Comparison of ENCODE assay signal across 8 cellular contexts in the genomic region with DNA sequence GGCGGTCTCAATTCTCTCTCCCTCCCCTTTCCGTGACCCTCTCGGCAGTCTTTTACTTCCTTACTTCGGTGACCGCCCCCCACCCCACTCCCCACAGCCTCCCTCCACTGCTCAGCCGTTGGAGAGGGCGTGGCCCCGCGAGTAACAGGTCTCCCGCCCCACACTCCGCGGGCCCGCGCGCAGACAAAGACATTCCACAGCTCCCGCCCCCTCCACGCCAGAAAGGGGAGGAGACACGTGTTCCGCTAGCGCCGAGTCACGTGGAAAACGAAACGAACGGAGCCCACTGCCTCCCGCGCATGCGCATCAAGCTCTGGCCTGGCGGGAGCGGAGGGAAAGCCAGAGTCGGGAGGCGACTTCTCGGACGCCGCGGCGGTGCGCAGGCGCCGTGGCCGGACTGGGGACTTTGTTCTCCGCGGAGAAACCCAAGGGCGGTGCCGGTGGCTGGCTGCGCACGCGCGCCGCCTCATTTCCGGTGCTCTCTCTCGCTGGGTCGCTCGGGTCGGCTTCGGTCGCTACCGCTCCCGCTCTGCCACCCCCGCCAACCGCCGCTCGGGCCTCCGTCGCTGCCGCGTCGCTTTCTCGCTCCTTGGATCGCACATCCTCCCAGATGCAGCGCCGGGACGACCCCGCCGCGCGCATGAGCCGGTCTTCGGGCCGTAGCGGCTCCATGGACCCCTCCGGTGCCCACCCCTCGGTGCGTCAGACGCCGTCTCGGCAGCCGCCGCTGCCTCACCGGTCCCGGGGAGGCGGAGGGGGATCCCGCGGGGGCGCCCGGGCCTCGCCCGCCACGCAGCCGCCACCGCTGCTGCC. TPM values are rescaled to one million over a fixed set of nuclear protein-coding genes. Genes with fewer than 3 reads are reported as not detected.
DNase-seq lines count a peak whose midpoint lies in the region; ATAC-seq and TF ChIP-seq lines count a peak whose summit lies in the region.

A gene with protein sequence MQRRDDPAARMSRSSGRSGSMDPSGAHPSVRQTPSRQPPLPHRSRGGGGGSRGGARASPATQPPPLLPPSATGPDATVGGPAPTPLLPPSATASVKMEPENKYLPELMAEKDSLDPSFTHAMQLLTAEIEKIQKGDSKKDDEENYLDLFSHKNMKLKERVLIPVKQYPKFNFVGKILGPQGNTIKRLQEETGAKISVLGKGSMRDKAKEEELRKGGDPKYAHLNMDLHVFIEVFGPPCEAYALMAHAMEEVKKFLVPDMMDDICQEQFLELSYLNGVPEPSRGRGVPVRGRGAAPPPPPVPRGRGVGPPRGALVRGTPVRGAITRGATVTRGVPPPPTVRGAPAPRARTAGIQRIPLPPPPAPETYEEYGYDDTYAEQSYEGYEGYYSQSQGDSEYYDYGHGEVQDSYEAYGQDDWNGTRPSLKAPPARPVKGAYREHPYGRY (plus strand): TSS at position 483 of the 813 bp plus-strand sequence. CDS start 128 bp downstream, at position 611.

- peak within 1 kb of the TSS; percentile 66; the same call in 1 of the 2 replicates for H2AFZ ChIP-seq in OCI-LY3 (ENCODE audit: low read depth, low read length)

- DNase-seq in D341Med (ENCODE audit: low spot score) (peak; percentile 98), HuH-7 (ENCODE audit: low spot score) (peak; percentile 97), endothelial cell (ENCODE audit: low spot score) (peak; percentile 98), mesothelial cell of epicardium (ENCODE audit: low spot score in 2 of 2, unreplicated experiment in 2 of 2) (peak; percentile 99)
- peak; percentile 99 for DNase-seq in activated CD8-positive, alpha-beta memory T cell treated with anti-CD3 and anti-CD28 coated beads, Interleukin-2, amount 50 U/mL, for 48 hours
- DNase-seq in stimulated activated CD8-positive, alpha-beta memory T cell treated with anti-CD3 and anti-CD28 coated beads, Interleukin-15, amount 100 ng/mL, for 48 hours (ENCODE audit: low read depth in 2 of 2): peak; percentile 99

- H3K4me1 ChIP-seq in OCI-LY3 (ENCODE audit: low read length): peaks cover 17% of the 10 kb centered on the region

- H3K27me3 Mint-ChIP-seq in endothelial cell (ENCODE audit: unreplicated experiment) (peaks cover 13% of the 10 kb centered on the region), mesothelial cell of epicardium (ENCODE audit: low read depth) (no peaks in the 10 kb centered on the region)

- no peaks in the 10 kb centered on the region for H3K27me3 ChIP-seq in OCI-LY3 (ENCODE audit: low read depth, low read length)

- ATAC-seq in GM21515 (IDR thresholded peaks at IDR 0.05; ENCODE audit: unreplicated experiment): peak; percentile 78

- H3K4me3 Mint-ChIP-seq in endothelial cell (ENCODE audit: unreplicated experiment) (peak within 1 kb of the TSS; percentile 97), mesothelial cell of epicardium (peak within 1 kb of the TSS; percentile 96)

- H3K27ac Mint-ChIP-seq in endothelial cell (ENCODE audit: unreplicated experiment) (peak within 1 kb of the TSS; percentile 99), mesothelial cell of epicardium (peak within 1 kb of the TSS; percentile 99)

- no peaks in the 10 kb centered on the region for H3K9me3 ChIP-seq in OCI-LY3 (ENCODE audit: insufficient read depth, low read length)

- H3K4me3 ChIP-seq in OCI-LY3 (ENCODE audit: low read length): peak within 1 kb of the TSS; percentile 96

- H3K4me2 ChIP-seq in OCI-LY3 (ENCODE audit: low read length): peak within 1 kb of the TSS; percentile 70

- H3K27ac ChIP-seq in OCI-LY3 (ENCODE audit: low read length): peak within 1 kb of the TSS; percentile 85

- H3K36me3 ChIP-seq in OCI-LY3 (replicated peaks; ENCODE audit: low read depth, low read length): peaks cover 9% of the 10 kb centered on the region

- H4K20me1 ChIP-seq in OCI-LY3 (ENCODE audit: insufficient read depth, low read length): peaks cover 34% of the 10 kb centered on the region

- TF ChIP-seq CTCF in OCI-LY3 (IDR thresholded peaks at IDR 0.05; ENCODE audit: low read depth, low read length) (no peak), endothelial cell (IDR thresholded peaks at IDR 0.05; ENCODE audit: unreplicated experiment) (no peak), mesothelial cell of epicardium (IDR thresholded peaks at IDR 0.05; ENCODE audit: unreplicated experiment) (no peak)

- H3K9ac ChIP-seq in OCI-LY3 (ENCODE audit: low read length): peak within 1 kb of the TSS; percentile 91

- H3K9me3 Mint-ChIP-seq in endothelial cell (ENCODE audit: unreplicated experiment) (no peaks in the 10 kb centered on the region), mesothelial cell of epicardium (no peaks in the 10 kb centered on the region)

- H3K4me1 Mint-ChIP-seq in endothelial cell (ENCODE audit: unreplicated experiment): peaks cover 48% of the 10 kb centered on the region
- H3K4me1 Mint-ChIP-seq in mesothelial cell of epicardium: peaks cover 28% of the 10 kb centered on the region

- H3K36me3 Mint-ChIP-seq in endothelial cell (ENCODE audit: low read depth, unreplicated experiment): peaks cover 16% of the 10 kb centered on the region
- H3K36me3 Mint-ChIP-seq in mesothelial cell of epicardium: no peaks in the 10 kb centered on the region

- H3K79me2 ChIP-seq in OCI-LY3 (ENCODE audit: low read length): peaks cover 49% of the 10 kb centered on the region

RNA-seq across cellular contexts. Expression of the gene that starts here (rescaled TPM):
- total RNA-seq in endothelial cell (ENCODE audit: unreplicated experiment) (203 TPM), mesothelial cell of epicardium (244 to 246 TPM (median 245 TPM) in 3 replicates)

Comparison
In these comparisons a context has a peak if more than half of its experiments do, and no peak if none do; other contexts are left out.
1. Peak in every context shown above with its lines: DNase-seq, ATAC-seq, H3K4me3 ChIP-seq and H3K27ac ChIP-seq.